ENCODE assay signal across 8 cellular contexts in the genomic region with DNA sequence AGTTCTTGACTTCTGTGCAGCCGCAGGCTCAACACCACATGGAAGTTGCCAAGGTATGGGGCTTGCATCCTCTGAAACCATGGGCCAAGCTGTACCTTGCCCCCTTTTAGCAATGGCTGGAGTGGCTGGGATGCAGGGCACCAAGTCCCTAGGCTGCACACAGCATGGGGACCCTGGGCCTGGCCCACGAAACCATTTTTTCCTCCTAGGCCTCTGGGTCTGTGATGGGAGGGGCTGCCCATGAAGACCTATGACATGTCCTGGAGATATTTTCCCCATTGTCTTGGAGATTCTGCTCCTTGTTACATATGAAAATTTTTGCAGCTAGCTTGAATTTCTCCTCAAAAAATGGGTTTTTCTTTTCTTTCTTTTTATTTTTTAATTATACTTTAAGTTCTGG.
DNase-seq lines count a peak whose midpoint lies in the region; ATAC-seq, FAIRE-seq and TF ChIP-seq lines count a peak whose summit lies in the region.
"Not testable (repeated sequence)": the region's sequence is repeated elsewhere in the genome, so short reads cannot be mapped to it uniquely, and the experiment has no call there.

No MANE protein-coding gene starts in this region.

- FAIRE-seq in A549 (lab: Jason Lieb, UNC); K562 (lab: Jason Lieb, UNC): not testable (repeated sequence)

- not testable (repeated sequence) for H3K9ac ChIP-seq in K562 (ENCODE audit: insufficient read depth in 1 of 2, low read depth in 2 of 2, low read length in 2 of 2)

- DNase-seq in A549 (ENCODE audit: low read depth in 1 of 2, low spot score in 1 of 2); K562 (ENCODE audit: extremely low read depth in 1 of 4, low spot score in 3 of 4): not testable (repeated sequence)
- DNase-seq in cardiac septum (ENCODE audit: low spot score) (peak; percentile 41), mesenteric fat pad (ENCODE audit: low spot score) (peak; percentile 43), posterior vena cava (ENCODE audit: low spot score) (peak; percentile 38), sciatic nerve (ENCODE audit: low spot score) (peak; percentile 2), sigmoid colon (peak; percentile 25)

- not testable (repeated sequence) for H2AFZ ChIP-seq in K562 (ENCODE audit: low read depth, low read length)

- WGBS in A549 (ENCODE audit: missing lambda C conversion rate) = 100% methylated on average over 2 of the region's 2 CpGs
- 84% methylated on average over 2 of the region's 2 CpGs for WGBS in K562 (ENCODE audit: insufficient coverage, low coverage, missing lambda C conversion rate)
- WGBS in sigmoid colon, 2 donors = 97 to 98% methylated on average over 2 of the region's 2 CpGs

- H3K4me3 ChIP-seq in A549; HEK293 (ENCODE audit: low read depth, low read length); K562; sigmoid colon: not testable (repeated sequence)

- H3K4me2 ChIP-seq in A549; K562 (ENCODE audit: insufficient read depth, low read length): not testable (repeated sequence)

- not testable (repeated sequence) for ATAC-seq in A549, K562, sciatic nerve

- TF ChIP-seq POLR2A in A549 (IDR thresholded peaks at IDR 0.05; ENCODE audit: low read length); K562 (conservative IDR thresholded peaks at IDR 0.05); sigmoid colon (IDR thresholded peaks at IDR 0.05): not testable (repeated sequence)

- not testable (repeated sequence) for H3K79me2 ChIP-seq in K562 (ENCODE audit: control insufficient read depth, insufficient read depth, low read length)

- H3K9me1 ChIP-seq in K562 (ENCODE audit: control insufficient read depth, insufficient read depth, low read length) = not testable (repeated sequence)

- H4K20me1 ChIP-seq in K562 (replicated peaks; ENCODE audit: control insufficient read depth, insufficient read depth, low read length) = not testable (repeated sequence)

- BruUV-seq in K562 (replicated peaks; lab: Mats Ljungman, UMichigan) = not testable (repeated sequence)

- not testable (repeated sequence) for TF ChIP-seq RAD21 in A549 (conservative IDR thresholded peaks at IDR 0.05 in 1 of 2, IDR thresholded peaks at IDR 0.05 in 1 of 2); K562 (CRISPR knock-in tag; conservative IDR thresholded peaks at IDR 0.05 in 1 of 2, IDR thresholded peaks at IDR 0.05 in 1 of 2)

- CTCF ChIA-PET in A549 (lab: Yijun Ruan, JAX); K562 (lab: Yijun Ruan, JAX; ENCODE audit: low intra/inter-chr PET ratio): not testable (repeated sequence)
- CTCF ChIA-PET in HEK293 (lab: Yijun Ruan, JAX) = interaction anchor here (1.5 kb wide), 1 partner anchor 28 kb away, joined by 7 read pairs; no protein-coding TSS in a partner anchor

- TF ChIP-seq CTCF in A549 (IDR thresholded peaks at IDR 0.05); HEK293 (tag by site-specific recombination; IDR thresholded peaks at IDR 0.05); K562 (IDR thresholded peaks at IDR 0.05 in 2 of 3, conservative IDR thresholded peaks at IDR 0.05 in 1 of 3; ENCODE audit: insufficient read depth in 2 of 3, low read depth in 1 of 3, low read length in 3 of 3); sigmoid colon (IDR thresholded peaks at IDR 0.05): not testable (repeated sequence)

- intact Hi-C loops in K562 (cut with micrococcal nuclease); cardiac septum (cut with DNase I); posterior vena cava (cut with DNase I); sciatic nerve (cut with DNase I); sigmoid colon (cut with DNase I): not testable (repeated sequence)

- not testable (repeated sequence) for TF ChIP-seq EP300 in A549 (IDR thresholded peaks at IDR 0.05); K562 (IDR thresholded peaks at IDR 0.05; ENCODE audit: low read length); sigmoid colon (IDR thresholded peaks at IDR 0.05)

- in situ Hi-C loops in K562 (cut with MboI) = not testable (repeated sequence)

- not testable (repeated sequence) for H3K4me1 ChIP-seq in A549; HEK293 (ENCODE audit: control insufficient read depth, insufficient read depth, low read length); K562 (replicated peaks in 1 of 2; ENCODE audit: control insufficient read depth in 2 of 2, insufficient read depth in 2 of 2, low read length in 2 of 2); sigmoid colon

- POLR2A ChIA-PET in A549 (lab: Yijun Ruan, JAX) = not testable (repeated sequence)
- POLR2A ChIA-PET in HEK293 (lab: Yijun Ruan, JAX) (interaction anchor here (0.5 kb wide), 1 partner anchor 63 kb away, joined by 3 read pairs; no protein-coding TSS in a partner anchor), K562 (lab: Yijun Ruan, JAX) (interaction anchor here (0.7 kb wide), 1 partner anchor 103 kb away, joined by 3 read pairs; no protein-coding TSS in a partner anchor)

- H3K27ac ChIP-seq in A549; HEK293 (ENCODE audit: extremely low read depth, low read depth, low read length); K562 (ENCODE audit: extremely low read depth, low read depth, low read length); sigmoid colon: not testable (repeated sequence)

- H3K27me3 ChIP-seq in K562 (ENCODE audit: control insufficient read depth in 2 of 2, insufficient read depth in 2 of 2, low read length in 2 of 2); sigmoid colon: not testable (repeated sequence)

- not testable (repeated sequence) for H3K9me3 ChIP-seq in A549; HEK293 (ENCODE audit: control insufficient read depth, insufficient read depth, low read depth, low read length); K562 (replicated peaks; ENCODE audit: control insufficient read depth, insufficient read depth, low read depth, low read length); sigmoid colon

- H3K36me3 ChIP-seq in HEK293 (ENCODE audit: control insufficient read depth in 2 of 2, insufficient read depth in 1 of 2, low read length in 2 of 2) (peaks cover 0 to 54% of the 10 kb centered on the region in 2 experiments; a peak in 1 of 3 replicates), sigmoid colon (peaks cover 8 to 67% (median 45%) of the 10 kb centered on the region in 4 donors)
- not testable (repeated sequence) for H3K36me3 ChIP-seq in K562 (ENCODE audit: control insufficient read depth, insufficient read depth, low read length)

TF ChIP-seq in A549, 52 proteins besides CTCF, POLR2A, EP300 and RAD21:
- peak; percentile 84 for TF ChIP-seq ZFP36 (IDR thresholded peaks at IDR 0.05; ENCODE audit: borderline replicate concordance, partially characterized antibody)

TF ChIP-seq in HEK293, 187 proteins besides CTCF, POLR2A, EP300 and RAD21:
- TF ChIP-seq ZNF585B (tag by site-specific recombination; IDR thresholded peaks at IDR 0.05) (peak; percentile 93), SETDB1 (IDR thresholded peaks at IDR 0.05; ENCODE audit: insufficient read length, low read length) (peak; percentile 64)
TF ChIP-seq in HEK293: peak in this region for 2; not testable (repeated sequence) for 185.

TF ChIP-seq in K562, 482 proteins besides CTCF, POLR2A, EP300 and RAD21:
- TF ChIP-seq ZFP36 (IDR thresholded peaks at IDR 0.05; ENCODE audit: low read depth, low read length, partially characterized antibody) (peak; percentile 76), CBX3 (IDR thresholded peaks at IDR 0.05; ENCODE audit: borderline replicate concordance in 1 of 2, low read length in 2 of 2) (0 out of 3 replicates have a peak, but pooled peaks of 1 of the 2 experiments have one; percentile 53)
